Comparison of ENCODE assay signal across 18 cellular contexts in genomic region chr10:124283215-124284046, GRCh38.
DNase-seq lines count a peak whose midpoint lies in the region; ATAC-seq and TF ChIP-seq lines count a peak whose summit lies in the region.
"Had no signal": no experiment of that assay in that cellular context is flagged by ENCODE, and none has a peak within 500 bp of the region (broad histone marks: within the 10 kb centered on the region; RNA-seq: fewer than 3 reads in every experiment).

No MANE protein-coding gene starts in this region.

- H3K9me3 Mint-ChIP-seq in glutamatergic neuron (ENCODE audit: unreplicated experiment), result peaks cover 8% of the 10 kb centered on the region
- H3K9me3 Mint-ChIP-seq: CD8-positive, alpha-beta T cell had no signal

- DNase-seq in Right ventricle myocardium inferior (ENCODE audit: missing footprints) (peak; percentile 50), Right ventricle myocardium superior (no peak), glutamatergic neuron (peak; percentile 46), osteoblast (ENCODE audit: insufficient read length, low spot score, missing footprints) (peak; percentile 19), mucosa of descending colon (no peak), GM19240 (ENCODE audit: insufficient read length, low spot score) (no peak)
- DNase-seq: 8988T; AML-193; CD8-positive, alpha-beta T cell; COR-L47; DMS153; DND-41; GDM1 had no signal

- H3K79me2 ChIP-seq in osteoblast (ENCODE audit: insufficient read depth, low read length), result no peaks in the 10 kb centered on the region

- H3K4me1 ChIP-seq in osteoblast (ENCODE audit: insufficient read depth, low read length) (no peaks in the 10 kb centered on the region), mucosa of descending colon (ENCODE audit: low read depth) (no peaks in the 10 kb centered on the region)
- H3K4me1 ChIP-seq: HAP-1 had no signal

- H3K27me3 ChIP-seq in osteoblast (ENCODE audit: insufficient read depth, low read length), result no peaks in the 10 kb centered on the region

- no peak for ATAC-seq in Right ventricle myocardium inferior
- no peak for ATAC-seq in Right ventricle myocardium superior (ENCODE audit: poor library complexity)
- ATAC-seq in mucosa of descending colon, result no peak
- no peak for ATAC-seq in GM19463 (IDR thresholded peaks at IDR 0.05; ENCODE audit: unreplicated experiment)
- no peak for ATAC-seq in HG03108 (IDR thresholded peaks at IDR 0.05; ENCODE audit: unreplicated experiment)
- ATAC-seq: CD8-positive, alpha-beta T cell; HepG2 had no signal

- H3K36me3 ChIP-seq in osteoblast (ENCODE audit: insufficient read depth, low read length) (no peaks in the 10 kb centered on the region), mucosa of descending colon (ENCODE audit: low read depth) (no peaks in the 10 kb centered on the region)
- H3K36me3 ChIP-seq: HAP-1 had no signal

- H3K4me2 ChIP-seq in osteoblast (ENCODE audit: insufficient read depth, low read length), result no peak overlapping the region

- no peak overlapping the region for H3K4me3 Mint-ChIP-seq in glutamatergic neuron (ENCODE audit: unreplicated experiment)
- H3K4me3 Mint-ChIP-seq: CD8-positive, alpha-beta T cell had no signal

- TF ChIP-seq CTCF in glutamatergic neuron (IDR thresholded peaks at IDR 0.05; ENCODE audit: partially characterized antibody, unreplicated experiment) (no peak), osteoblast (IDR thresholded peaks at IDR 0.05; ENCODE audit: extremely low read depth, low read depth, low read length) (no peak), mucosa of descending colon (IDR thresholded peaks at IDR 0.05) (no peak)

- H3K4me3 ChIP-seq in osteoblast (ENCODE audit: insufficient read depth, low read length) (no peak overlapping the region), mucosa of descending colon (no peak overlapping the region)
- H3K4me3 ChIP-seq: HAP-1 had no signal

- H3K27me3 Mint-ChIP-seq in glutamatergic neuron (ENCODE audit: unreplicated experiment), result peaks cover 6% of the 10 kb centered on the region

- H3K9me3 ChIP-seq in osteoblast (ENCODE audit: low read depth, low read length), result no peaks in the 10 kb centered on the region
- H3K9me3 ChIP-seq in mucosa of descending colon, result no peaks in the 10 kb centered on the region
- H3K9me3 ChIP-seq: HAP-1 had no signal

- H2AFZ ChIP-seq in osteoblast (ENCODE audit: low read length), result no peak overlapping the region

- H3K27ac ChIP-seq in osteoblast (ENCODE audit: low read depth, low read length), result no peak overlapping the region
- H3K27ac ChIP-seq: C4-2B had no signal

- H3K4me1 Mint-ChIP-seq in glutamatergic neuron (ENCODE audit: low read depth, unreplicated experiment), result peaks cover 12% of the 10 kb centered on the region

- intact Hi-C loops in Right ventricle myocardium inferior (cut with DNase I), result no loop called here
- intact Hi-C loops in Right ventricle myocardium superior (cut with DNase I), result no loop called here
- intact Hi-C loops in mucosa of descending colon (cut with DNase I, micrococcal nuclease), result no loop called here

- peak overlapping the region; percentile 81 for H3K27ac Mint-ChIP-seq in glutamatergic neuron (ENCODE audit: unreplicated experiment)
- H3K27ac Mint-ChIP-seq: CD8-positive, alpha-beta T cell had no signal

- no peaks in the 10 kb centered on the region for H4K20me1 ChIP-seq in osteoblast (ENCODE audit: insufficient read depth, low read length)

- peaks cover 7% of the 10 kb centered on the region for H3K36me3 Mint-ChIP-seq in glutamatergic neuron (ENCODE audit: unreplicated experiment)
- H3K36me3 Mint-ChIP-seq: CD8-positive, alpha-beta T cell had no signal

Comparison
In these comparisons a context has a peak if more than half of its experiments do, and no peak if none do; other contexts are left out.
1. DNase-seq: peak in Right ventricle myocardium inferior (single experiment), glutamatergic neuron (single experiment) and osteoblast (single experiment); none in Right ventricle myocardium superior (single experiment), mucosa of descending colon (0 of 3) and GM19240 (single experiment).